Comparison of ENCODE assay signal across 1 cellular context in the genomic region with DNA sequence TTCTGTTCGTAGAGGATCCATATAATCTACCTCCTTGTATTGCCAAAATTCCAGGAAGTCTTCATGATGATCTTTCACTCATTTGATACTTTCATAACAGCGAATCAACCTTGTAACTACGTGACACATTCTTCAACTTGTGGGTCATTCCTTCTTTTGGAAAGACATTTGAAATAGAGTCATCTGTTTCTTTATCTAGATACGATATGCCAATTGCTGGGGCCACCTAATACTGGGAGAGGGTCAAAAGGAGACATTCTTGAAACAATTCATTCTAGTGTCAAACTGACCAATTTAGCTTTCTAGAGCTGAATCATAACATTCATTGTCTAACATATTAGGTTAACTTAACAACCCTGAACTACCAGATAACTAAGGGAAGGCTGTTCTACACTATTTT.
TF ChIP-seq lines count a peak whose summit lies in the region.

No MANE protein-coding gene starts in this region.

TF ChIP-seq in GM23338, 12 proteins besides CTCF, POLR2A, EP300 and RAD21 (continued from another document):
- TF ChIP-seq, protein P1, sequence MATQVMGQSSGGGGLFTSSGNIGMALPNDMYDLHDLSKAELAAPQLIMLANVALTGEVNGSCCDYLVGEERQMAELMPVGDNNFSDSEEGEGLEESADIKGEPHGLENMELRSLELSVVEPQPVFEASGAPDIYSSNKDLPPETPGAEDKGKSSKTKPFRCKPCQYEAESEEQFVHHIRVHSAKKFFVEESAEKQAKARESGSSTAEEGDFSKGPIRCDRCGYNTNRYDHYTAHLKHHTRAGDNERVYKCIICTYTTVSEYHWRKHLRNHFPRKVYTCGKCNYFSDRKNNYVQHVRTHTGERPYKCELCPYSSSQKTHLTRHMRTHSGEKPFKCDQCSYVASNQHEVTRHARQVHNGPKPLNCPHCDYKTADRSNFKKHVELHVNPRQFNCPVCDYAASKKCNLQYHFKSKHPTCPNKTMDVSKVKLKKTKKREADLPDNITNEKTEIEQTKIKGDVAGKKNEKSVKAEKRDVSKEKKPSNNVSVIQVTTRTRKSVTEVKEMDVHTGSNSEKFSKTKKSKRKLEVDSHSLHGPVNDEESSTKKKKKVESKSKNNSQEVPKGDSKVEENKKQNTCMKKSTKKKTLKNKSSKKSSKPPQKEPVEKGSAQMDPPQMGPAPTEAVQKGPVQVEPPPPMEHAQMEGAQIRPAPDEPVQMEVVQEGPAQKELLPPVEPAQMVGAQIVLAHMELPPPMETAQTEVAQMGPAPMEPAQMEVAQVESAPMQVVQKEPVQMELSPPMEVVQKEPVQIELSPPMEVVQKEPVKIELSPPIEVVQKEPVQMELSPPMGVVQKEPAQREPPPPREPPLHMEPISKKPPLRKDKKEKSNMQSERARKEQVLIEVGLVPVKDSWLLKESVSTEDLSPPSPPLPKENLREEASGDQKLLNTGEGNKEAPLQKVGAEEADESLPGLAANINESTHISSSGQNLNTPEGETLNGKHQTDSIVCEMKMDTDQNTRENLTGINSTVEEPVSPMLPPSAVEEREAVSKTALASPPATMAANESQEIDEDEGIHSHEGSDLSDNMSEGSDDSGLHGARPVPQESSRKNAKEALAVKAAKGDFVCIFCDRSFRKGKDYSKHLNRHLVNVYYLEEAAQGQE (IDR thresholded peaks at IDR 0.05; ENCODE audit: unreplicated experiment): no peak
- TF ChIP-seq, protein P2, sequence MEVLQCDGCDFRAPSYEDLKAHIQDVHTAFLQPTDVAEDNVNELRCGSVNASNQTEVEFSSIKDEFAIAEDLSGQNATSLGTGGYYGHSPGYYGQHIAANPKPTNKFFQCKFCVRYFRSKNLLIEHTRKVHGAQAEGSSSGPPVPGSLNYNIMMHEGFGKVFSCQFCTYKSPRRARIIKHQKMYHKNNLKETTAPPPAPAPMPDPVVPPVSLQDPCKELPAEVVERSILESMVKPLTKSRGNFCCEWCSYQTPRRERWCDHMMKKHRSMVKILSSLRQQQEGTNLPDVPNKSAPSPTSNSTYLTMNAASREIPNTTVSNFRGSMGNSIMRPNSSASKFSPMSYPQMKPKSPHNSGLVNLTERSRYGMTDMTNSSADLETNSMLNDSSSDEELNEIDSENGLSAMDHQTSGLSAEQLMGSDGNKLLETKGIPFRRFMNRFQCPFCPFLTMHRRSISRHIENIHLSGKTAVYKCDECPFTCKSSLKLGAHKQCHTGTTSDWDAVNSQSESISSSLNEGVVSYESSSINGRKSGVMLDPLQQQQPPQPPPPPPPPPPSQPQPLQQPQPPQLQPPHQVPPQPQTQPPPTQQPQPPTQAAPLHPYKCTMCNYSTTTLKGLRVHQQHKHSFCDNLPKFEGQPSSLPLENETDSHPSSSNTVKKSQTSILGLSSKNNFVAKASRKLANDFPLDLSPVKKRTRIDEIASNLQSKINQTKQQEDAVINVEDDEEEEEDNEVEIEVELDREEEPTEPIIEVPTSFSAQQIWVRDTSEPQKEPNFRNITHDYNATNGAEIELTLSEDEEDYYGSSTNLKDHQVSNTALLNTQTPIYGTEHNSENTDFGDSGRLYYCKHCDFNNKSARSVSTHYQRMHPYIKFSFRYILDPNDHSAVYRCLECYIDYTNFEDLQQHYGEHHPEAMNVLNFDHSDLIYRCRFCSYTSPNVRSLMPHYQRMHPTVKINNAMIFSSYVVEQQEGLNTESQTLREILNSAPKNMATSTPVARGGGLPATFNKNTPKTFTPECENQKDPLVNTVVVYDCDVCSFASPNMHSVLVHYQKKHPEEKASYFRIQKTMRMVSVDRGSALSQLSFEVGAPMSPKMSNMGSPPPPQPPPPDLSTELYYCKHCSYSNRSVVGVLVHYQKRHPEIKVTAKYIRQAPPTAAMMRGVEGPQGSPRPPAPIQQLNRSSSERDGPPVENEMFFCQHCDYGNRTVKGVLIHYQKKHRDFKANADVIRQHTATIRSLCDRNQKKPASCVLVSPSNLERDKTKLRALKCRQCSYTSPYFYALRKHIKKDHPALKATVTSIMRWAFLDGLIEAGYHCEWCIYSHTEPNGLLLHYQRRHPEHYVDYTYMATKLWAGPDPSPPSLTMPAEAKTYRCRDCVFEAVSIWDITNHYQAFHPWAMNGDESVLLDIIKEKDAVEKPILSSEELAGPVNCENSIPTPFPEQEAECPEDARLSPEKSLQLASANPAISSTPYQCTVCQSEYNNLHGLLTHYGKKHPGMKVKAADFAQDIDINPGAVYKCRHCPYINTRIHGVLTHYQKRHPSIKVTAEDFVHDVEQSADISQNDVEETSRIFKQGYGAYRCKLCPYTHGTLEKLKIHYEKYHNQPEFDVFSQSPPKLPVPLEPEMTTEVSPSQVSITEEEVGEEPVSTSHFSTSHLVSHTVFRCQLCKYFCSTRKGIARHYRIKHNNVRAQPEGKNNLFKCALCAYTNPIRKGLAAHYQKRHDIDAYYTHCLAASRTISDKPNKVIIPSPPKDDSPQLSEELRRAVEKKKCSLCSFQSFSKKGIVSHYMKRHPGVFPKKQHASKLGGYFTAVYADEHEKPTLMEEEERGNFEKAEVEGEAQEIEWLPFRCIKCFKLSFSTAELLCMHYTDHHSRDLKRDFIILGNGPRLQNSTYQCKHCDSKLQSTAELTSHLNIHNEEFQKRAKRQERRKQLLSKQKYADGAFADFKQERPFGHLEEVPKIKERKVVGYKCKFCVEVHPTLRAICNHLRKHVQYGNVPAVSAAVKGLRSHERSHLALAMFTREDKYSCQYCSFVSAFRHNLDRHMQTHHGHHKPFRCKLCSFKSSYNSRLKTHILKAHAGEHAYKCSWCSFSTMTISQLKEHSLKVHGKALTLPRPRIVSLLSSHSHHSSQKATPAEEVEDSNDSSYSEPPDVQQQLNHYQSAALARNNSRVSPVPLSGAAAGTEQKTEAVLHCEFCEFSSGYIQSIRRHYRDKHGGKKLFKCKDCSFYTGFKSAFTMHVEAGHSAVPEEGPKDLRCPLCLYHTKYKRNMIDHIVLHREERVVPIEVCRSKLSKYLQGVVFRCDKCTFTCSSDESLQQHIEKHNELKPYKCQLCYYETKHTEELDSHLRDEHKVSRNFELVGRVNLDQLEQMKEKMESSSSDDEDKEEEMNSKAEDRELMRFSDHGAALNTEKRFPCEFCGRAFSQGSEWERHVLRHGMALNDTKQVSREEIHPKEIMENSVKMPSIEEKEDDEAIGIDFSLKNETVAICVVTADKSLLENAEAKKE (CRISPR knock-in tag; IDR thresholded peaks at IDR 0.05): no peak
- no peak for TF ChIP-seq EZH2phosphoT487 (IDR thresholded peaks at IDR 0.05; ENCODE audit: unreplicated experiment)
- TF ChIP-seq CREB1 (CRISPR knock-in tag; IDR thresholded peaks at IDR 0.05; ENCODE audit: low read depth): no peak
- TF ChIP-seq, protein P3, sequence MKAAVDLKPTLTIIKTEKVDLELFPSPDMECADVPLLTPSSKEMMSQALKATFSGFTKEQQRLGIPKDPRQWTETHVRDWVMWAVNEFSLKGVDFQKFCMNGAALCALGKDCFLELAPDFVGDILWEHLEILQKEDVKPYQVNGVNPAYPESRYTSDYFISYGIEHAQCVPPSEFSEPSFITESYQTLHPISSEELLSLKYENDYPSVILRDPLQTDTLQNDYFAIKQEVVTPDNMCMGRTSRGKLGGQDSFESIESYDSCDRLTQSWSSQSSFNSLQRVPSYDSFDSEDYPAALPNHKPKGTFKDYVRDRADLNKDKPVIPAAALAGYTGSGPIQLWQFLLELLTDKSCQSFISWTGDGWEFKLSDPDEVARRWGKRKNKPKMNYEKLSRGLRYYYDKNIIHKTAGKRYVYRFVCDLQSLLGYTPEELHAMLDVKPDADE (IDR thresholded peaks at IDR 0.05): no peak
